21 cellular contexts compared by ENCODE assay signal in the genomic region with DNA sequence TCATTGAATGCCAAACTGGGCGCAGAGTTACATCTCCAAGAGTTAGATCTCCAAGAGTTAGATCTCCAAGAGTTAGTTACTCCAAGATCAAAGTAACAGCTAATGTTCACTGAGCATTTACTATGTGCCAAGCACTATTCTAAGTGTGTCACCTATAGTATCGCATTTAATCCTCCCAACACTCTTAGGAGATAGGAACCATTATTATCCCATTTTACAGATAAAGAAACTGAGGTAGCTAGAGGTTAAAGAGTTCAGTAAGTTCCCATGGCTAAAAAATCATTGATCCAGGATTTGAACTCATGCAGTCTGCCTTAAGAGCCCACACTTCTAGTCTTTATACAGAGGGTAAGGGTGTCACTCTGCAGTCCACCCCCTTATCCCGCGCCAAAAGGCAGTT. TPM values are rescaled to one million over a fixed set of nuclear protein-coding genes. Genes with fewer than 3 reads are reported as not detected.
DNase-seq lines count a peak whose midpoint lies in the region; ATAC-seq and TF ChIP-seq lines count a peak whose summit lies in the region.
"Had no signal": no experiment of that assay in that cellular context is flagged by ENCODE, and none has a peak within 500 bp of the region (broad histone marks: within the 10 kb centered on the region; RNA-seq: fewer than 3 reads in every experiment).

No MANE protein-coding gene starts in this region.

- H3K27me3 Mint-ChIP-seq in nephron (ENCODE audit: low read depth) = peaks cover 65% of the 10 kb centered on the region
- peaks cover 60% of the 10 kb centered on the region for H3K27me3 Mint-ChIP-seq in activated T-helper 1 cell treated with anti-CD3 and anti-CD28 coated beads, Interleukin-12 subunit alpha, Interleukin-12 subunit beta, Interleukin-2, Interleukin-4 antibody, amounts not matched to agents 30 ng/mL and 10 ng/mL and 1 ng/mL, durations not matched to agents 14 hours and 24 hours and 36 hours (ENCODE audit: insufficient read depth)

- POLR2A ChIA-PET in HEK293 (lab: Yijun Ruan, JAX) = no interaction called here

- peaks cover 17% of the 10 kb centered on the region for H3K27me3 ChIP-seq in colonic mucosa
- H3K27me3 ChIP-seq in suprapubic skin = no peaks in the 10 kb centered on the region
- H3K27me3 ChIP-seq in aorta (ENCODE audit: control insufficient read depth in 1 of 2, insufficient read depth in 2 of 2, low read length in 1 of 2) = no peaks in the 10 kb centered on the region

- intact Hi-C loops in colonic mucosa (cut with DNase I) (no loop called here), aorta (cut with DNase I) (loop anchor here in 1 of 2 donors (10.0 kb wide), 2 partner anchors 347 to 417 kb away; partner anchors contain the start of genes SHISA4 and TIMM17A)
- intact Hi-C loops in activated T-helper 1 cell treated with anti-CD3 and anti-CD28 coated beads, Interleukin-12 subunit alpha, Interleukin-12 subunit beta, Interleukin-2, Interleukin-4 antibody, amounts not matched to agents 30 ng/mL and 10 ng/mL and 1 ng/mL, durations not matched to agents 14 hours and 24 hours and 36 hours (cut with micrococcal nuclease) = no loop called here

- no peak overlapping the region for H3K9ac ChIP-seq in colonic mucosa (ENCODE audit: low read depth in 2 of 2, low read length in 2 of 2)

- H3K9me3 Mint-ChIP-seq in nephron = no peaks in the 10 kb centered on the region
- H3K9me3 Mint-ChIP-seq in activated T-helper 1 cell treated with anti-CD3 and anti-CD28 coated beads, Interleukin-12 subunit alpha, Interleukin-12 subunit beta, Interleukin-2, Interleukin-4 antibody, amounts not matched to agents 30 ng/mL and 10 ng/mL and 1 ng/mL, durations not matched to agents 14 hours and 24 hours and 36 hours = no peaks in the 10 kb centered on the region
- H3K9me3 Mint-ChIP-seq: activated naive CD4-positive, alpha-beta T cell treated with anti-CD3 and anti-CD28 coated beads, Interleukin-2, amount 10 ng/mL, durations not matched to agents 7 days and 5 days; central memory CD8-positive, alpha-beta T cell had no signal

- H3K36me3 Mint-ChIP-seq in nephron (ENCODE audit: low read depth) = no peaks in the 10 kb centered on the region
- H3K36me3 Mint-ChIP-seq in activated T-helper 1 cell treated with anti-CD3 and anti-CD28 coated beads, Interleukin-12 subunit alpha, Interleukin-12 subunit beta, Interleukin-2, Interleukin-4 antibody, amounts not matched to agents 30 ng/mL and 10 ng/mL and 1 ng/mL, durations not matched to agents 14 hours and 24 hours and 36 hours (ENCODE audit: low read depth) = no peaks in the 10 kb centered on the region
- H3K36me3 Mint-ChIP-seq: activated naive CD4-positive, alpha-beta T cell treated with anti-CD3 and anti-CD28 coated beads, Interleukin-2, amount 10 ng/mL, durations not matched to agents 7 days and 5 days had no signal

- H3K27ac ChIP-seq in HEK293 (ENCODE audit: extremely low read depth, low read depth, low read length) (no peak overlapping the region), colonic mucosa (peak overlapping the region; percentile 63), suprapubic skin (peak overlapping the region; percentile 61), aorta (ENCODE audit: low read depth in 1 of 2, low read length in 2 of 2) (peak overlapping the region in 1 of 2 donors; percentile 4)
- H3K27ac ChIP-seq: foreskin keratinocyte had no signal

- TF ChIP-seq EP300 in suprapubic skin (IDR thresholded peaks at IDR 0.05) = no peak

- no peak overlapping the region for H3K4me3 ChIP-seq in HEK293 (ENCODE audit: low read depth, low read length)
- H3K4me3 ChIP-seq in colonic mucosa = no peak overlapping the region
- H3K4me3 ChIP-seq in suprapubic skin = no peak overlapping the region
- no peak overlapping the region for H3K4me3 ChIP-seq in aorta (ENCODE audit: low read length in 2 of 2)

- CTCF ChIA-PET in HEK293 (lab: Yijun Ruan, JAX) = interaction anchor here (1.2 to 4.0 kb wide), 5 partner anchors 22 to 256 kb away, joined by 3 to 17 read pairs (median 7); no protein-coding TSS in a partner anchor

- peaks cover 82% of the 10 kb centered on the region for H3K4me1 Mint-ChIP-seq in nephron
- peaks cover 23% of the 10 kb centered on the region for H3K4me1 Mint-ChIP-seq in activated T-helper 1 cell treated with anti-CD3 and anti-CD28 coated beads, Interleukin-12 subunit alpha, Interleukin-12 subunit beta, Interleukin-2, Interleukin-4 antibody, amounts not matched to agents 30 ng/mL and 10 ng/mL and 1 ng/mL, durations not matched to agents 14 hours and 24 hours and 36 hours (ENCODE audit: low read depth)

- TF ChIP-seq POLR2A in suprapubic skin (IDR thresholded peaks at IDR 0.05) = no peak

- H3K9me3 ChIP-seq in HEK293 (ENCODE audit: control insufficient read depth, insufficient read depth, low read depth, low read length) (no peaks in the 10 kb centered on the region), colonic mucosa (no peaks in the 10 kb centered on the region), suprapubic skin (no peaks in the 10 kb centered on the region), aorta (ENCODE audit: control insufficient read depth, low read length) (no peaks in the 10 kb centered on the region)

- H3K4me1 ChIP-seq in HEK293 (ENCODE audit: control insufficient read depth, insufficient read depth, low read length) (peaks cover 4% of the 10 kb centered on the region; the same call in 1 of the 2 replicates), colonic mucosa (peaks cover 5% of the 10 kb centered on the region), suprapubic skin (peaks cover 76% of the 10 kb centered on the region), aorta (ENCODE audit: control insufficient read depth in 1 of 2, insufficient read depth in 2 of 2, low read length in 2 of 2) (peaks cover 1 to 5% of the 10 kb centered on the region in 2 donors)

- no peak for ATAC-seq in aorta (ENCODE audit: low FRiP score)
- no peak for ATAC-seq in GM21515 (IDR thresholded peaks at IDR 0.05; ENCODE audit: unreplicated experiment)
- ATAC-seq: activated CD8-positive, alpha-beta T cell treated with anti-CD3 and anti-CD28 coated beads, Interleukin-2, amount 10 ng/mL, durations not matched to agents 7 days and 5 days; foreskin keratinocyte had no signal

- H3K36me3 ChIP-seq in HEK293 (ENCODE audit: control insufficient read depth in 2 of 2, insufficient read depth in 1 of 2, low read length in 2 of 2) = no peaks in the 10 kb centered on the region
- H3K36me3 ChIP-seq in colonic mucosa = no peaks in the 10 kb centered on the region
- no peaks in the 10 kb centered on the region for H3K36me3 ChIP-seq in suprapubic skin
- no peaks in the 10 kb centered on the region for H3K36me3 ChIP-seq in aorta (ENCODE audit: control insufficient read depth in 1 of 2, insufficient read depth in 2 of 2, low read length in 1 of 2)

- no peak for DNase-seq in colonic mucosa
- DNase-seq in suprapubic skin (ENCODE audit: low spot score in 2 of 2) = no peak
- no peak for DNase-seq in aorta
- no peak for DNase-seq in activated T-helper 1 cell treated with anti-CD3 and anti-CD28 coated beads, Interleukin-12 subunit alpha, Interleukin-12 subunit beta, Interleukin-2, Interleukin-4 antibody, amounts not matched to agents 30 ng/mL and 10 ng/mL and 1 ng/mL, durations not matched to agents 14 hours and 24 hours and 36 hours (ENCODE audit: low spot score)
- no peak for DNase-seq in activated naive CD4-positive, alpha-beta T cell (lab: John Stamatoyannopoulos, UW)
- DNase-seq: activated CD4-positive, alpha-beta T cell treated with anti-CD3 and anti-CD28 coated beads for 1 hour; activated CD8-positive, alpha-beta T cell treated with anti-CD3 and anti-CD28 coated beads, Interleukin-2, amount 10 ng/mL, durations not matched to agents 7 days and 5 days; activated naive CD4-positive, alpha-beta T cell treated with anti-CD3 and anti-CD28 coated beads, Interleukin-2, amount 10 ng/mL, durations not matched to agents 7 days and 5 days; DMS79; foreskin keratinocyte; hypothalamus; NCI-H1092; NCI-H1930; NCI-H226; NCI-H82; substantia nigra; SW 1271 had no signal

- 91% methylated on average over 4 of the region's 4 CpGs for WGBS in suprapubic skin
- WGBS in aorta, 2 donors = 98 to 100% methylated on average over 4 of the region's 4 CpGs

- peak overlapping the region in 2 of 3 experiments; percentile 17 to 55 for H3K27ac Mint-ChIP-seq in nephron
- H3K27ac Mint-ChIP-seq in activated T-helper 1 cell treated with anti-CD3 and anti-CD28 coated beads, Interleukin-12 subunit alpha, Interleukin-12 subunit beta, Interleukin-2, Interleukin-4 antibody, amounts not matched to agents 30 ng/mL and 10 ng/mL and 1 ng/mL, durations not matched to agents 14 hours and 24 hours and 36 hours = no peak overlapping the region
- H3K27ac Mint-ChIP-seq: activated CD8-positive, alpha-beta T cell treated with anti-CD3 and anti-CD28 coated beads, Interleukin-2, amount 10 ng/mL, durations not matched to agents 7 days and 5 days; activated naive CD4-positive, alpha-beta T cell treated with anti-CD3 and anti-CD28 coated beads, Interleukin-2, amount 10 ng/mL, durations not matched to agents 7 days and 5 days had no signal

- H3K4me3 Mint-ChIP-seq in nephron = peak overlapping the region in 2 of 3 experiments; percentile 41 to 88
- no peak overlapping the region for H3K4me3 Mint-ChIP-seq in activated T-helper 1 cell treated with anti-CD3 and anti-CD28 coated beads, Interleukin-12 subunit alpha, Interleukin-12 subunit beta, Interleukin-2, Interleukin-4 antibody, amounts not matched to agents 30 ng/mL and 10 ng/mL and 1 ng/mL, durations not matched to agents 14 hours and 24 hours and 36 hours
- H3K4me3 Mint-ChIP-seq: activated CD8-positive, alpha-beta T cell treated with anti-CD3 and anti-CD28 coated beads, Interleukin-2, amount 10 ng/mL, durations not matched to agents 7 days and 5 days; activated naive CD4-positive, alpha-beta T cell treated with anti-CD3 and anti-CD28 coated beads, Interleukin-2, amount 10 ng/mL, durations not matched to agents 7 days and 5 days had no signal

- TF ChIP-seq CTCF in HEK293 (tag by site-specific recombination; IDR thresholded peaks at IDR 0.05) (no peak), colonic mucosa (IDR thresholded peaks at IDR 0.05) (no peak), nephron (IDR thresholded peaks at IDR 0.05; ENCODE audit: unreplicated experiment in 3 of 3) (no peak), suprapubic skin (IDR thresholded peaks at IDR 0.05) (no peak)

RNA-seq across cellular contexts. Expression of gene NAV1, which starts 1.5 kb away (rescaled TPM):
- 10 to 100 TPM; 17.9 to 24.1 TPM for total RNA-seq in colonic mucosa
- 10 to 100 TPM; 17.4 to 36.9 (median 25.5) TPM for total RNA-seq in suprapubic skin
- total RNA-seq in aorta = 100 to 1,000 TPM; 167 to 236 TPM
- 10 to 100 TPM in 1 of 2 donors, 1 to 10 TPM in 1; 8.3 to 33.8 TPM for polyA plus RNA-seq in aorta
- 0.83 and 1.6 TPM in 2 replicates for total RNA-seq in activated T-helper 1 cell treated with anti-CD3 and anti-CD28 coated beads, Interleukin-12 subunit alpha, Interleukin-12 subunit beta, Interleukin-2, Interleukin-4 antibody, amounts not matched to agents 30 ng/mL and 10 ng/mL and 1 ng/mL, durations not matched to agents 14 hours and 24 hours and 36 hours

RNA-seq across cellular contexts. Expression of gene CSRP1, which starts 30.5 kb away (rescaled TPM):
- total RNA-seq in colonic mucosa (100 to 1,000 TPM; 186 to 376 TPM), suprapubic skin (100 to 1,000 TPM; 379 to 436 (median 414) TPM), aorta (1,000 to 10,000 TPM in 1 of 2 donors, 100 to 1,000 TPM in 1; 599 to 1,490 TPM)
- 100 to 1,000 TPM; 703 to 838 TPM for polyA plus RNA-seq in aorta
- 66.0 and 66.2 TPM in 2 replicates for total RNA-seq in activated T-helper 1 cell treated with anti-CD3 and anti-CD28 coated beads, Interleukin-12 subunit alpha, Interleukin-12 subunit beta, Interleukin-2, Interleukin-4 antibody, amounts not matched to agents 30 ng/mL and 10 ng/mL and 1 ng/mL, durations not matched to agents 14 hours and 24 hours and 36 hours
